In the genomic region with DNA sequence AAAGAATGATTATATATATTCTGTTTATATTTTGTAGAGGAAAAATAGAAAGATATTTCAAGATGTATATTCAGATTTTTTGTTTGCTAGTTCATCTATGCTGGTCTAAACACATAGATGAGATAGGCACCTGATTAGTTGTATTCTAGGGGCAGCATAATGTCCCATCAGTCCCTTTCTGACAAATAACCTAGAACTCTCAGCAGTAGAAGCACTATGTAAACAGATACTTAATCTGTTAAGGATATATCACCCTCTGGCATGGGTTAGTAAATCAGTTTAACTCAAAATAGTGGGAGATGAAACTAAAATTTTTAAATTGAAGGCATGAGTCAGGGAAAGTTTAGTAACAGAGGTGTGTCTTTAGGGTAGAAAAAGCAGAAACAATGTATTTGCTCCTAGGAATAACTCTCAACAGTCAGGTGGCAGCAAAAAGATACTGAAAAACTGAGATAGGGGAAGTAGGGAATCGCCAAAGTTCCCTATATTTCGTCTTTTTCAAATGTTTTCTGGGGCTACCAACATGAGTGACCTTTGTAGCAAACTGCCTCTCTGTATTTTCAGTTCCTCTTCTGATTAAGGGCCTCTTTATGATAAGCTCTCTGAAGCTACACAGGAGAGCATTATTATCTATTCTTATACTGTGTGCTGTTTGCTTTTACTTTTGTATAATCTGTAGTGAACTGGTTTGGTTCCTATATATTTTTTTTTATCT, we compare ENCODE assay signal across 9 cellular contexts. TPM values are rescaled to one million over a fixed set of nuclear protein-coding genes. Genes with fewer than 3 reads are reported as not detected.
DNase-seq lines count a peak whose midpoint lies in the region; ATAC-seq and TF ChIP-seq lines count a peak whose summit lies in the region.
"Had no signal": no experiment of that assay in that cellular context is flagged by ENCODE, and none has a peak within 500 bp of the region (broad histone marks: within the 10 kb centered on the region; RNA-seq: fewer than 3 reads in every experiment).

No MANE protein-coding gene starts in this region.

- in situ Hi-C loops in GM13977 (cut with MboI; ENCODE audit: low pct_unique_long_range_greater_than_20kb, low sequenced_read_pairs, unreplicated experiment) = no loop called here

- TF ChIP-seq CTCF in GM13977 (IDR thresholded peaks at IDR 0.05; ENCODE audit: extremely low read depth, insufficient read depth, missing control alignments) (no peak), GM20000 (IDR thresholded peaks at IDR 0.05; ENCODE audit: extremely low read depth, missing control alignments) (no peak), glutamatergic neuron (IDR thresholded peaks at IDR 0.05; ENCODE audit: partially characterized antibody, unreplicated experiment) (no peak)

- no peaks in the 10 kb centered on the region for H3K36me3 Mint-ChIP-seq in glutamatergic neuron (ENCODE audit: unreplicated experiment)

- no peak overlapping the region for H3K27ac Mint-ChIP-seq in glutamatergic neuron (ENCODE audit: unreplicated experiment)

- DNase-seq in GM13977 (ENCODE audit: low spot score) (peak; percentile 65), GM20000 (ENCODE audit: low spot score) (peak; percentile 44), SIG-M5 (lab: John Stamatoyannopoulos, UW) (peak; percentile 42), mucosa of gallbladder (ENCODE audit: low spot score) (no peak), glutamatergic neuron (no peak), superior temporal gyrus (ENCODE audit: extremely low spot score) (no peak)
- no peak for DNase-seq in activated T-cell treated with anti-CD3 and anti-CD28 coated beads, Interleukin-2, amount 50 U/mL, for 48 hours

- H3K4me1 Mint-ChIP-seq in glutamatergic neuron (ENCODE audit: low read depth, unreplicated experiment) = peaks cover 5% of the 10 kb centered on the region

- peak; percentile 94 for ATAC-seq in HG03103 (IDR thresholded peaks at IDR 0.05; ENCODE audit: low read depth, unreplicated experiment)

- H3K9me3 Mint-ChIP-seq in glutamatergic neuron (ENCODE audit: unreplicated experiment) = no peaks in the 10 kb centered on the region

- H3K27me3 Mint-ChIP-seq in glutamatergic neuron (ENCODE audit: unreplicated experiment) = no peaks in the 10 kb centered on the region

- no peak overlapping the region for H3K4me3 Mint-ChIP-seq in glutamatergic neuron (ENCODE audit: unreplicated experiment)

RNA-seq across cellular contexts. Expression of a gene that starts 5.7 kb away (rescaled TPM):
- total RNA-seq in mucosa of gallbladder = 8.8 TPM
- 13.8 TPM for total RNA-seq in glutamatergic neuron (ENCODE audit: unreplicated experiment)
- total RNA-seq: HT1080 had no signal

Comparison
In these comparisons a context has a peak if more than half of its experiments do, and no peak if none do; other contexts are left out.
1. DNase-seq: peak in GM13977 (single experiment), GM20000 (single experiment) and SIG-M5 (single experiment); none in activated T-cell treated with anti-CD3 and anti-CD28 coated beads, Interleukin-2, amount 50 U/mL, for 48 hours (0 of 2), mucosa of gallbladder (single experiment), glutamatergic neuron (single experiment) and superior temporal gyrus (single experiment).